In the genomic region with DNA sequence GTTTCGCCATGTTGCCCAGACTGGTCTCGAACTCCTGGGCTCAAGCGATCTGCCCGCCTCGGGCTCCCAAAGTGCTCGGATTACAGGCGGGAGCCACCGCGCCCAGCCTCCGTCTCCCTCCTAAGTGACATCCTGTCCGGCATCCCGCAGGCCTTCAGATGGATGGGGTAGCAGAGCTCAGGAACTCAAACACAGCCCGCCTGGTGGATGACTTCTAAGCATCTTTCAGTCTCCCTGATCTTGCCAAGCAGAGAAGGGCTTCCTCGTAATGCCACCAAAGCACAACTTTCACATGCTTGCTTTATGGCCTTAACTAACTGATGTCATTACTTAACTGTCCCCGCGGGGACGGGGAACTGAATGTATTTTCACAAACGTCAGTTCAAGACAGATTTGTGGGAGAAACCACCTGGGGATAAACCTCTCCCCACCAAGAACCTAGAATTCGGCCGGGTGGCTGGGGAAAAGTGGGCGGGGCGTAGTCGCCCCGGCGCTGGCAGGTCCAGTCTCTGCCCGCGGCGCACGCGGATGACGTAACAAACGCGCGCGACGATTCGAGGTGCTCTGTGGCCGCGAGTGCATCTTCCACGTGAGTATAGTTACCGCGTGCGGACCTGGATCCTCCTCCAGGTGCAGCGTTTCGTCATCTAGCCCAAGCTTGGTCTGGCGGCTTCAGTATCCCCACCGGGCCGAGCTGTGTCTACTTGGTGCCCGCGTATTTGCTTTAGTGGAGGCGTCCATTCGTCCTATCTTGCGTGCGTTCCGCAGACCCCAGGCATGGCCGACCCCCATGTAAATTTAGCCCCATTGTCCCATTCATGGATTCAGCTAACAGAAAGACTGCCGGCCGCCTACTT, we compare ENCODE assay signal across 1 cellular context.
A peak's percentile ranks its signal among the peaks of the same experiment; 100 is the strongest.
TF ChIP-seq lines count a peak whose summit lies in the region.

A gene with protein sequence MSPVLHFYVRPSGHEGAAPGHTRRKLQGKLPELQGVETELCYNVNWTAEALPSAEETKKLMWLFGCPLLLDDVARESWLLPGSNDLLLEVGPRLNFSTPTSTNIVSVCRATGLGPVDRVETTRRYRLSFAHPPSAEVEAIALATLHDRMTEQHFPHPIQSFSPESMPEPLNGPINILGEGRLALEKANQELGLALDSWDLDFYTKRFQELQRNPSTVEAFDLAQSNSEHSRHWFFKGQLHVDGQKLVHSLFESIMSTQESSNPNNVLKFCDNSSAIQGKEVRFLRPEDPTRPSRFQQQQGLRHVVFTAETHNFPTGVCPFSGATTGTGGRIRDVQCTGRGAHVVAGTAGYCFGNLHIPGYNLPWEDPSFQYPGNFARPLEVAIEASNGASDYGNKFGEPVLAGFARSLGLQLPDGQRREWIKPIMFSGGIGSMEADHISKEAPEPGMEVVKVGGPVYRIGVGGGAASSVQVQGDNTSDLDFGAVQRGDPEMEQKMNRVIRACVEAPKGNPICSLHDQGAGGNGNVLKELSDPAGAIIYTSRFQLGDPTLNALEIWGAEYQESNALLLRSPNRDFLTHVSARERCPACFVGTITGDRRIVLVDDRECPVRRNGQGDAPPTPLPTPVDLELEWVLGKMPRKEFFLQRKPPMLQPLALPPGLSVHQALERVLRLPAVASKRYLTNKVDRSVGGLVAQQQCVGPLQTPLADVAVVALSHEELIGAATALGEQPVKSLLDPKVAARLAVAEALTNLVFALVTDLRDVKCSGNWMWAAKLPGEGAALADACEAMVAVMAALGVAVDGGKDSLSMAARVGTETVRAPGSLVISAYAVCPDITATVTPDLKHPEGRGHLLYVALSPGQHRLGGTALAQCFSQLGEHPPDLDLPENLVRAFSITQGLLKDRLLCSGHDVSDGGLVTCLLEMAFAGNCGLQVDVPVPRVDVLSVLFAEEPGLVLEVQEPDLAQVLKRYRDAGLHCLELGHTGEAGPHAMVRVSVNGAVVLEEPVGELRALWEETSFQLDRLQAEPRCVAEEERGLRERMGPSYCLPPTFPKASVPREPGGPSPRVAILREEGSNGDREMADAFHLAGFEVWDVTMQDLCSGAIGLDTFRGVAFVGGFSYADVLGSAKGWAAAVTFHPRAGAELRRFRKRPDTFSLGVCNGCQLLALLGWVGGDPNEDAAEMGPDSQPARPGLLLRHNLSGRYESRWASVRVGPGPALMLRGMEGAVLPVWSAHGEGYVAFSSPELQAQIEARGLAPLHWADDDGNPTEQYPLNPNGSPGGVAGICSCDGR (N-terminal part only) (plus strand): TSS at position 539 of the 857 bp plus-strand sequence. CDS start 4,649 bp downstream, outside the sequence.

TF ChIP-seq in K562, 482 proteins besides CTCF, POLR2A, EP300 and RAD21 (continued from another document and continues in another):
- TF ChIP-seq, protein P1, sequence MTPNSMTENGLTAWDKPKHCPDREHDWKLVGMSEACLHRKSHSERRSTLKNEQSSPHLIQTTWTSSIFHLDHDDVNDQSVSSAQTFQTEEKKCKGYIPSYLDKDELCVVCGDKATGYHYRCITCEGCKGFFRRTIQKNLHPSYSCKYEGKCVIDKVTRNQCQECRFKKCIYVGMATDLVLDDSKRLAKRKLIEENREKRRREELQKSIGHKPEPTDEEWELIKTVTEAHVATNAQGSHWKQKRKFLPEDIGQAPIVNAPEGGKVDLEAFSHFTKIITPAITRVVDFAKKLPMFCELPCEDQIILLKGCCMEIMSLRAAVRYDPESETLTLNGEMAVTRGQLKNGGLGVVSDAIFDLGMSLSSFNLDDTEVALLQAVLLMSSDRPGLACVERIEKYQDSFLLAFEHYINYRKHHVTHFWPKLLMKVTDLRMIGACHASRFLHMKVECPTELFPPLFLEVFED (CRISPR knock-in tag; conservative IDR thresholded peaks at IDR 0.05): no peak
- no peak for TF ChIP-seq NR2C1 (IDR thresholded peaks at IDR 0.05)
- TF ChIP-seq NR2C1 (tag; IDR thresholded peaks at IDR 0.05): no peak
- TF ChIP-seq NCOR1 (IDR thresholded peaks at IDR 0.05): no peak
- no peak for TF ChIP-seq ZNF124 (CRISPR knock-in tag; IDR thresholded peaks at IDR 0.05)
- TF ChIP-seq, protein P2, sequence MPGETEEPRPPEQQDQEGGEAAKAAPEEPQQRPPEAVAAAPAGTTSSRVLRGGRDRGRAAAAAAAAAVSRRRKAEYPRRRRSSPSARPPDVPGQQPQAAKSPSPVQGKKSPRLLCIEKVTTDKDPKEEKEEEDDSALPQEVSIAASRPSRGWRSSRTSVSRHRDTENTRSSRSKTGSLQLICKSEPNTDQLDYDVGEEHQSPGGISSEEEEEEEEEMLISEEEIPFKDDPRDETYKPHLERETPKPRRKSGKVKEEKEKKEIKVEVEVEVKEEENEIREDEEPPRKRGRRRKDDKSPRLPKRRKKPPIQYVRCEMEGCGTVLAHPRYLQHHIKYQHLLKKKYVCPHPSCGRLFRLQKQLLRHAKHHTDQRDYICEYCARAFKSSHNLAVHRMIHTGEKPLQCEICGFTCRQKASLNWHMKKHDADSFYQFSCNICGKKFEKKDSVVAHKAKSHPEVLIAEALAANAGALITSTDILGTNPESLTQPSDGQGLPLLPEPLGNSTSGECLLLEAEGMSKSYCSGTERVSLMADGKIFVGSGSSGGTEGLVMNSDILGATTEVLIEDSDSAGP (CRISPR knock-in tag; IDR thresholded peaks at IDR 0.05): no peak
- no peak for TF ChIP-seq ETV1 (tag; conservative IDR thresholded peaks at IDR 0.05; ENCODE audit: low read depth)
- no peak for TF ChIP-seq ZNF121 (CRISPR knock-in tag; conservative IDR thresholded peaks at IDR 0.05)
- no peak for TF ChIP-seq RHOXF2B (CRISPR knock-in tag; conservative IDR thresholded peaks at IDR 0.05)
- TF ChIP-seq, protein P3, sequence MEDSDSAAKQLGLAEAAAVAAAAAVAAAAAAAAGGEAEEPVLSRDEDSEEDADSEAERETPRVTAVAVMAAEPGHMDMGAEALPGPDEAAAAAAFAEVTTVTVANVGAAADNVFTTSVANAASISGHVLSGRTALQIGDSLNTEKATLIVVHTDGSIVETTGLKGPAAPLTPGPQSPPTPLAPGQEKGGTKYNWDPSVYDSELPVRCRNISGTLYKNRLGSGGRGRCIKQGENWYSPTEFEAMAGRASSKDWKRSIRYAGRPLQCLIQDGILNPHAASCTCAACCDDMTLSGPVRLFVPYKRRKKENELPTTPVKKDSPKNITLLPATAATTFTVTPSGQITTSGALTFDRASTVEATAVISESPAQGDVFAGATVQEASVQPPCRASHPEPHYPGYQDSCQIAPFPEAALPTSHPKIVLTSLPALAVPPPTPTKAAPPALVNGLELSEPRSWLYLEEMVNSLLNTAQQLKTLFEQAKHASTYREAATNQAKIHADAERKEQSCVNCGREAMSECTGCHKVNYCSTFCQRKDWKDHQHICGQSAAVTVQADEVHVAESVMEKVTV (CRISPR knock-in tag; IDR thresholded peaks at IDR 0.05): no peak
- peak; percentile 53 for TF ChIP-seq TAF9B (IDR thresholded peaks at IDR 0.05; ENCODE audit: partially characterized antibody)
- no peak; the same call in 1 of the 2 replicates for TF ChIP-seq ADNP (tag; IDR thresholded peaks at IDR 0.05)
- no peak for TF ChIP-seq ZNF76 (CRISPR knock-in tag; IDR thresholded peaks at IDR 0.05; ENCODE audit: borderline replicate concordance)
- no peak for TF ChIP-seq EHMT2 (IDR thresholded peaks at IDR 0.05)
- TF ChIP-seq KLF13 (tag; IDR thresholded peaks at IDR 0.05; ENCODE audit: borderline replicate concordance, low read depth): no peak
- no peak for TF ChIP-seq HMG20A (CRISPR knock-in tag; conservative IDR thresholded peaks at IDR 0.05)
- TF ChIP-seq HMGN3 (IDR thresholded peaks at IDR 0.05; ENCODE audit: borderline replicate concordance, extremely low read depth, insufficient read length, low read depth, low read length): peak; percentile 34
- no peak for TF ChIP-seq BRD9 (IDR thresholded peaks at IDR 0.05; ENCODE audit: low read depth, partially characterized antibody)
- no peak for TF ChIP-seq IFI16 (CRISPR knock-in tag; IDR thresholded peaks at IDR 0.05)
- TF ChIP-seq, protein P4, sequence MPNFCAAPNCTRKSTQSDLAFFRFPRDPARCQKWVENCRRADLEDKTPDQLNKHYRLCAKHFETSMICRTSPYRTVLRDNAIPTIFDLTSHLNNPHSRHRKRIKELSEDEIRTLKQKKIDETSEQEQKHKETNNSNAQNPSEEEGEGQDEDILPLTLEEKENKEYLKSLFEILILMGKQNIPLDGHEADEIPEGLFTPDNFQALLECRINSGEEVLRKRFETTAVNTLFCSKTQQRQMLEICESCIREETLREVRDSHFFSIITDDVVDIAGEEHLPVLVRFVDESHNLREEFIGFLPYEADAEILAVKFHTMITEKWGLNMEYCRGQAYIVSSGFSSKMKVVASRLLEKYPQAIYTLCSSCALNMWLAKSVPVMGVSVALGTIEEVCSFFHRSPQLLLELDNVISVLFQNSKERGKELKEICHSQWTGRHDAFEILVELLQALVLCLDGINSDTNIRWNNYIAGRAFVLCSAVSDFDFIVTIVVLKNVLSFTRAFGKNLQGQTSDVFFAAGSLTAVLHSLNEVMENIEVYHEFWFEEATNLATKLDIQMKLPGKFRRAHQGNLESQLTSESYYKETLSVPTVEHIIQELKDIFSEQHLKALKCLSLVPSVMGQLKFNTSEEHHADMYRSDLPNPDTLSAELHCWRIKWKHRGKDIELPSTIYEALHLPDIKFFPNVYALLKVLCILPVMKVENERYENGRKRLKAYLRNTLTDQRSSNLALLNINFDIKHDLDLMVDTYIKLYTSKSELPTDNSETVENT (CRISPR knock-in tag; IDR thresholded peaks at IDR 0.05): no peak
- no peak for TF ChIP-seq MAFG (tag; conservative IDR thresholded peaks at IDR 0.05)
- peak; percentile 59; the same call in 1 of the 2 replicates for TF ChIP-seq SUPT5H (IDR thresholded peaks at IDR 0.05)
- TF ChIP-seq DIDO1 (tag; IDR thresholded peaks at IDR 0.05; ENCODE audit: low read depth): peak; percentile 68
- TF ChIP-seq, protein P5, sequence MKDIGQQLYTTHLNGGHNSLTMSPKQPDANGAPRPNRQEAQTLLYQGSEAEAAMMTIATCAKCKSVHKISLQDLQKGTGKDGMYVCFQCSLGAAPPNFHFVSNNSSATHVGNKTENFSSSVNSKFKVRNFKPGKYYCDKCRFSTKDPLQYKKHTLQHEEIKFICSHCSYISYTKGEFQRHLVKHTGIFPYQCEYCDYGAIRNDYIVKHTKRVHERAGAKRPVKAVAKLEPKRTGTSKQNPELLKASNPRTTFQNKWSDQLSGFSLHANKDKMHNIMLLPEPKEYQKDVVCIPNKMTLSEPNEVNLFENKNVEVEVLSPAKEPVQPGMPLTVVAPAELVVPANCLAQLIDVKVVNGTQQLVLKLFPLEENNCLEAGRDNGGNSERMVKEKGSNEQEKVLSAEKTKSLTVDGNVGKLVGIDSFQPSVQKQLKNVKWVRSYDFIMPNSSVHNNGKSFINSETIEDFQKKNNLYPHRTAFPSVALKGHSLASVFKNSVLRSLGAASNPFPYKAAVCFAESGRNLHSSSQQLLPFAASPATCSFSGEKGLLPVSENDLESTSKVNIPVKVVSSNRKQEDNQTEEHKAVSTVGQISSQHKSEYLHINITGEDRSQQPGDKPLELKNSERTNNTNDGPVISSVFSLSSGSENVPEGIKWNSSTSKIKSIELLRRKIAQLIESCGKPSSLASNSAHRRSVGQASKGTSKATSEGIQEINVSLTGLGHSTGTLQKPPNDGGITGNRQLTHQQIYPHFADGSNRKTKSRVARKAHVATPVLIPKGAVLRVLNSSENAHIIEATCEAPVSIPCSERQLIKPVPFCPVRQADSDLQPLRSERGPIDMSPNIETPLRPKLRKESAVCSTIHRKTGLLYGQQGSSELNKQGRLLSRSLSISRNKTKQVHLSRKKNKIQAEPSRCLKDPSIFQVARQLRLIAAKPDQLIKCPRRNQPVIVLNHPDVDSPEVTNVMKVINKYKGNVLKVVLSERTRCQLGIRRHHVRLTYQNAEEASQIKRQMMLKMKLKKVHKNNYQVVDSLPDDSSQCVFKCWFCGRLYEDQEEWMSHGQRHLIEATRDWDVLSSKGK (CRISPR knock-in tag; IDR thresholded peaks at IDR 0.05): no peak
- no peak for TF ChIP-seq RNF2 (IDR thresholded peaks at IDR 0.05)
- TF ChIP-seq HEY1 (CRISPR knock-in tag; IDR thresholded peaks at IDR 0.05; ENCODE audit: borderline replicate concordance): no peak
- peak; percentile 99 for TF ChIP-seq EP400 (IDR thresholded peaks at IDR 0.05)
- no peak for TF ChIP-seq FOXA3 (CRISPR knock-in tag; conservative IDR thresholded peaks at IDR 0.05 in 1 of 2, IDR thresholded peaks at IDR 0.05 in 1 of 2)
- no peak for TF ChIP-seq CHD4 (IDR thresholded peaks at IDR 0.05; ENCODE audit: insufficient read depth, insufficient replicate concordance, low read depth, low read length, poor library complexity, severe bottlenecking)
- TF ChIP-seq HNRNPLL (IDR thresholded peaks at IDR 0.05; ENCODE audit: low read depth, low read length, poor library complexity, severe bottlenecking): peak; percentile 59
- TF ChIP-seq SP2 (IDR thresholded peaks at IDR 0.05; ENCODE audit: extremely low read depth, low read depth, low read length, poor library complexity, severe bottlenecking): no peak
- TF ChIP-seq, protein P6, sequence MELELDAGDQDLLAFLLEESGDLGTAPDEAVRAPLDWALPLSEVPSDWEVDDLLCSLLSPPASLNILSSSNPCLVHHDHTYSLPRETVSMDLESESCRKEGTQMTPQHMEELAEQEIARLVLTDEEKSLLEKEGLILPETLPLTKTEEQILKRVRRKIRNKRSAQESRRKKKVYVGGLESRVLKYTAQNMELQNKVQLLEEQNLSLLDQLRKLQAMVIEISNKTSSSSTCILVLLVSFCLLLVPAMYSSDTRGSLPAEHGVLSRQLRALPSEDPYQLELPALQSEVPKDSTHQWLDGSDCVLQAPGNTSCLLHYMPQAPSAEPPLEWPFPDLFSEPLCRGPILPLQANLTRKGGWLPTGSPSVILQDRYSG (tag; conservative IDR thresholded peaks at IDR 0.05; ENCODE audit: low read depth): no peak
- no peak for TF ChIP-seq SMARCE1 (IDR thresholded peaks at IDR 0.05)
- TF ChIP-seq SMARCB1 (IDR thresholded peaks at IDR 0.05; ENCODE audit: insufficient read length, low read depth): no peak
- TF ChIP-seq PRMT5 (CRISPR knock-in tag; IDR thresholded peaks at IDR 0.05): no peak
- no peak for TF ChIP-seq YBX1 (IDR thresholded peaks at IDR 0.05)
- no peak for TF ChIP-seq NCOA4 (IDR thresholded peaks at IDR 0.05; ENCODE audit: partially characterized antibody)
- no peak for TF ChIP-seq NBN (IDR thresholded peaks at IDR 0.05; ENCODE audit: low read depth)
- TF ChIP-seq ELF4 (CRISPR knock-in tag; IDR thresholded peaks at IDR 0.05): no peak
- TF ChIP-seq STAT5B (CRISPR knock-in tag; IDR thresholded peaks at IDR 0.05): no peak
- no peak for TF ChIP-seq ZNF174 (CRISPR knock-in tag; IDR thresholded peaks at IDR 0.05)
- TF ChIP-seq, protein P7, sequence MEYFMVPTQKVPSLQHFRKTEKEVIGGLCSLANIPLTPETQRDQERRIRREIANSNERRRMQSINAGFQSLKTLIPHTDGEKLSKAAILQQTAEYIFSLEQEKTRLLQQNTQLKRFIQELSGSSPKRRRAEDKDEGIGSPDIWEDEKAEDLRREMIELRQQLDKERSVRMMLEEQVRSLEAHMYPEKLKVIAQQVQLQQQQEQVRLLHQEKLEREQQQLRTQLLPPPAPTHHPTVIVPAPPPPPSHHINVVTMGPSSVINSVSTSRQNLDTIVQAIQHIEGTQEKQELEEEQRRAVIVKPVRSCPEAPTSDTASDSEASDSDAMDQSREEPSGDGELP (CRISPR knock-in tag; IDR thresholded peaks at IDR 0.05; ENCODE audit: borderline replicate concordance): peak; percentile 51
- TF ChIP-seq FOXK1 (CRISPR knock-in tag; IDR thresholded peaks at IDR 0.05; ENCODE audit: borderline replicate concordance): no peak
- peak; percentile 88 to 97 for TF ChIP-seq SIN3A (IDR thresholded peaks at IDR 0.05; ENCODE audit: borderline replicate concordance in 2 of 2, control insufficient read depth in 1 of 2, low read depth in 2 of 2, low read length in 2 of 2)
- peak; percentile 70; the same call in 1 of the 2 replicates for TF ChIP-seq PML (IDR thresholded peaks at IDR 0.05; ENCODE audit: low read length)
- no peak for TF ChIP-seq FIP1L1 (IDR thresholded peaks at IDR 0.05; ENCODE audit: low read depth, low read length, poor library complexity, severe bottlenecking)
- TF ChIP-seq TARDBP (IDR thresholded peaks at IDR 0.05): no peak
- no peak for TF ChIP-seq ZNF12 (CRISPR knock-in tag; IDR thresholded peaks at IDR 0.05)
